In genomic region chr6:137602311-137602710, GRCh38 we compare ENCODE assay signal across 5 cellular contexts.
"Had no signal": no experiment of that assay in that cellular context is flagged by ENCODE, and none has a peak within 500 bp of the region (broad histone marks: within the 10 kb centered on the region; RNA-seq: fewer than 3 reads in every experiment).

No MANE protein-coding gene starts in this region.

- H3K4me3 ChIP-seq: GM23248 had no signal

- H3K27ac ChIP-seq: GM23248 had no signal

- DNase-seq: GM23248, GOT3, H7, HCEC 1CT, IMR-90 had no signal

- H3K9ac ChIP-seq: GM23248 had no signal
